In the genomic region with DNA sequence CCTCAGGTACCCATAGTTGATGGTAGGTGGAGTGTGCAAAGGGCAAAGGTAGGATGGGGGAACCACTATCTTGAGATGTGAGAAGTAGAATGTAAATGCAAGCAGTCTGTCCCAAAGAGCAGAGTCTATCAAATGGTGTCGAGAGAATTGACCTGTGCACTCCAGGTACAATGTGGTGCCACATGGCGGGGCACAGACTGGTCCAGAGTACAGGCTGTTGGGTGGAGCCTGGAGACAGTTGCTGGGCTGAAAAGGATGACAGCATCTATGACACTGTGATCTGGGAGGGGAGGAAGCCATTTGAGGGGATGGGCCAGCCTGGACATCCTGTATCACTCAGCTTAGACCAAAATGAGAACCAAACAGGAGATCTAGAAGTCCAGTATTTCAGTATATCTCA, we compare ENCODE assay signal across 25 cellular contexts.
"Had no signal": no experiment of that assay in that cellular context is flagged by ENCODE, and none has a peak within 500 bp of the region (broad histone marks: within the 10 kb centered on the region; RNA-seq: fewer than 3 reads in every experiment).

No MANE protein-coding gene starts in this region.

- H3K27me3 ChIP-seq: dorsolateral prefrontal cortex, gastrocnemius medialis, heart left ventricle, hepatocyte, left lung, neural progenitor cell, sigmoid colon, spleen, stomach, thyroid gland had no signal

- H3K36me3 Mint-ChIP-seq: naive B cell had no signal

- H3K27ac Mint-ChIP-seq: mesothelial cell of epicardium; nephron; neural progenitor cell; stimulated activated naive B cell treated with anti-CD40 and anti-IgM and Interleukin-4, amounts not matched to agents 10 μg/mL and 1 μg/mL and 100 μg/mL, for 72 hours; type B pancreatic cell had no signal

- ATAC-seq: gastrocnemius medialis; heart left ventricle; left lung; mucosa of descending colon; psoas muscle; right cardiac atrium; stimulated activated naive B cell treated with anti-CD40 and anti-IgM and Interleukin-4, amounts not matched to agents 10 μg/mL and 1 μg/mL and 100 μg/mL, for 72 hours had no signal

- DNase-seq: cerebellar nuclear complex; dorsolateral prefrontal cortex; effector CD4-positive, alpha-beta T cell; foreskin fibroblast; gastrocnemius medialis; heart left ventricle; kidney; left lung; mesenchymal stem cell; mucosa of descending colon; naive B cell; nucleus accumbens; psoas muscle; right cardiac atrium; sigmoid colon; spleen; stimulated activated CD4-positive, alpha-beta T cell treated with anti-CD3 and anti-CD28 coated beads, Interleukin-4, amount 100 ng/mL, for 4 hours; stimulated activated naive B cell treated with anti-CD40 and anti-IgM and Interleukin-4, amounts not matched to agents 10 μg/mL and 1 μg/mL and 100 μg/mL, for 72 hours; stomach; thyroid gland had no signal

- H3K9ac ChIP-seq: neural progenitor cell had no signal

- H3K36me3 ChIP-seq: gastrocnemius medialis, heart left ventricle, neural progenitor cell, stomach, thyroid gland had no signal

- H3K4me1 ChIP-seq: gastrocnemius medialis, heart left ventricle, left lung, psoas muscle, sigmoid colon, spleen, thyroid gland had no signal

- H2AFZ ChIP-seq: hepatocyte, neural progenitor cell had no signal

- H3K27me3 Mint-ChIP-seq: naive B cell; stimulated activated naive B cell treated with anti-CD40 and anti-IgM and Interleukin-4, amounts not matched to agents 10 μg/mL and 1 μg/mL and 100 μg/mL, for 72 hours; type B pancreatic cell had no signal

- H3K27ac ChIP-seq: dorsolateral prefrontal cortex, gastrocnemius medialis, heart left ventricle, hepatocyte, left lung, neural progenitor cell, psoas muscle, sigmoid colon, spleen, stomach, thyroid gland had no signal

- H3K4me2 ChIP-seq: hepatocyte, neural progenitor cell had no signal

- H3K9me3 Mint-ChIP-seq: mesothelial cell of epicardium; nephron; stimulated activated naive B cell treated with anti-CD40 and anti-IgM and Interleukin-4, amounts not matched to agents 10 μg/mL and 1 μg/mL and 100 μg/mL, for 72 hours had no signal

- H3K79me2 ChIP-seq: hepatocyte had no signal

- H3K4me1 Mint-ChIP-seq: naive B cell; stimulated activated naive B cell treated with anti-CD40 and anti-IgM and Interleukin-4, amounts not matched to agents 10 μg/mL and 1 μg/mL and 100 μg/mL, for 72 hours had no signal

- H3K4me3 Mint-ChIP-seq: mesothelial cell of epicardium; naive B cell; nephron; neural progenitor cell; stimulated activated naive B cell treated with anti-CD40 and anti-IgM and Interleukin-4, amounts not matched to agents 10 μg/mL and 1 μg/mL and 100 μg/mL, for 72 hours; type B pancreatic cell had no signal

- H3K9me3 ChIP-seq: gastrocnemius medialis, heart left ventricle, left lung, mucosa of descending colon, psoas muscle, sigmoid colon, spleen, stomach, thyroid gland had no signal

- H3K4me3 ChIP-seq: dorsolateral prefrontal cortex, gastrocnemius medialis, heart left ventricle, hepatocyte, left lung, mucosa of descending colon, neural progenitor cell, psoas muscle, sigmoid colon, spleen, stomach, thyroid gland had no signal
